In the genomic region with DNA sequence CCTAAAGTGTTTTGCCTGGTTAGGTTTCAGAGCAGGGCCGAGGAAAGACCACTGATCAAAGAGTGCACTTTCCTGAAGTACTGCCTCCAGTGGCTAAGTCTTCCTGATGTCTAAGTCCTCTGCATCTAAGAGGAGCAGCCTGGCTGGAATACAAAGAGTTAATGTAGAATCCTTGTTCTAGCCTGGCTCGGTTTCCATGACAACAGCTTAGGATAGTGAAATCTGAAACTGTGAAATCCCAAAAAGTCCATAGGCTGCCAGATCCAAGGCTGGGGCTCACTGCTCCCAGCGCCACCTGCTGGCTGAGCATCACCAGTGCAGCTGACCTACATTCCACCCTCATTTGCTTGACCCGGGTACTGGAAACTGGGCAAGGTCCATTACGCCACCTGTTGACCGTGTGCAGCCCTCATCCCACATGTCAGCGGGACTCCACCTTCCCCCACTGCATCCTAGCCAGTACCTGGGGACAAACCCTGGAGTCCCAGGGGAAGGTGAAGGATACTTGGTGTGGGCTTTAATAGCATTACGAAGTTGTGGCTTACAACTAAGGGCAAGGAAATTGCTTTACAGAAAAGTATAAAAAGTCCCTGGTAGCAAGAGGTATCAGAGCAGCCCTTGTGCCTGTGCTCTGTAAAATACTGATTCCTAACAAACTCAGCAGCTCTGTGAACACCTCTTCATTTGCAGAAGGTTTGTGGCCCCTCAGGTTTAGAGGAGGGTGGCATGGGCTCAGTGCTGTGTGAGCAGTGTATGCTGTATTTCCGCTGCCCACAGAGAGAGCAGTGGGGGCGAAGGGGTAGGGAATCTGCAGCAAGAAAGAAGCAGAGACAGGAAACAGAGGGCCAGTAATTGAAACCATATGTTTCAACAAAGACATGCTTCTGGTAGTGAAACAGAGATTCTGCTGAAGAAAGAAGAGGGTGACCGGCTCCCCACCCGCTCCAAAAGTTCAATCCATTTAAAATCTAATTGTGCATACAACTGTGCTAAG, we compare ENCODE assay signal across 1 cellular context.
TF ChIP-seq lines count a peak whose summit lies in the region.

No MANE protein-coding gene starts in this region.

TF ChIP-seq in HCT116, 20 proteins besides CTCF, POLR2A, EP300 and RAD21 (continued from another document):
- TF ChIP-seq, protein P1, sequence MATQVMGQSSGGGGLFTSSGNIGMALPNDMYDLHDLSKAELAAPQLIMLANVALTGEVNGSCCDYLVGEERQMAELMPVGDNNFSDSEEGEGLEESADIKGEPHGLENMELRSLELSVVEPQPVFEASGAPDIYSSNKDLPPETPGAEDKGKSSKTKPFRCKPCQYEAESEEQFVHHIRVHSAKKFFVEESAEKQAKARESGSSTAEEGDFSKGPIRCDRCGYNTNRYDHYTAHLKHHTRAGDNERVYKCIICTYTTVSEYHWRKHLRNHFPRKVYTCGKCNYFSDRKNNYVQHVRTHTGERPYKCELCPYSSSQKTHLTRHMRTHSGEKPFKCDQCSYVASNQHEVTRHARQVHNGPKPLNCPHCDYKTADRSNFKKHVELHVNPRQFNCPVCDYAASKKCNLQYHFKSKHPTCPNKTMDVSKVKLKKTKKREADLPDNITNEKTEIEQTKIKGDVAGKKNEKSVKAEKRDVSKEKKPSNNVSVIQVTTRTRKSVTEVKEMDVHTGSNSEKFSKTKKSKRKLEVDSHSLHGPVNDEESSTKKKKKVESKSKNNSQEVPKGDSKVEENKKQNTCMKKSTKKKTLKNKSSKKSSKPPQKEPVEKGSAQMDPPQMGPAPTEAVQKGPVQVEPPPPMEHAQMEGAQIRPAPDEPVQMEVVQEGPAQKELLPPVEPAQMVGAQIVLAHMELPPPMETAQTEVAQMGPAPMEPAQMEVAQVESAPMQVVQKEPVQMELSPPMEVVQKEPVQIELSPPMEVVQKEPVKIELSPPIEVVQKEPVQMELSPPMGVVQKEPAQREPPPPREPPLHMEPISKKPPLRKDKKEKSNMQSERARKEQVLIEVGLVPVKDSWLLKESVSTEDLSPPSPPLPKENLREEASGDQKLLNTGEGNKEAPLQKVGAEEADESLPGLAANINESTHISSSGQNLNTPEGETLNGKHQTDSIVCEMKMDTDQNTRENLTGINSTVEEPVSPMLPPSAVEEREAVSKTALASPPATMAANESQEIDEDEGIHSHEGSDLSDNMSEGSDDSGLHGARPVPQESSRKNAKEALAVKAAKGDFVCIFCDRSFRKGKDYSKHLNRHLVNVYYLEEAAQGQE (IDR thresholded peaks at IDR 0.05; ENCODE audit: low read depth): no peak
- TF ChIP-seq EZH2 (IDR thresholded peaks at IDR 0.05): no peak
- TF ChIP-seq CBX3 (IDR thresholded peaks at IDR 0.05; ENCODE audit: low read depth): peak; percentile 81
- peak; percentile 40 for TF ChIP-seq YY1 (IDR thresholded peaks at IDR 0.05; ENCODE audit: extremely low read depth, insufficient replicate concordance, low read depth, low read length)
- TF ChIP-seq JUND (IDR thresholded peaks at IDR 0.05): no peak
- TF ChIP-seq ELF1 (IDR thresholded peaks at IDR 0.05; ENCODE audit: borderline replicate concordance, low read depth): no peak
- no peak for TF ChIP-seq EGR1 (IDR thresholded peaks at IDR 0.05; ENCODE audit: low read depth)
- TF ChIP-seq, protein P2, sequence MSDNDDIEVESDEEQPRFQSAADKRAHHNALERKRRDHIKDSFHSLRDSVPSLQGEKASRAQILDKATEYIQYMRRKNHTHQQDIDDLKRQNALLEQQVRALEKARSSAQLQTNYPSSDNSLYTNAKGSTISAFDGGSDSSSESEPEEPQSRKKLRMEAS (IDR thresholded peaks at IDR 0.05): peak; percentile 48; the same call in 1 of the 2 replicates
- TF ChIP-seq POLR2AphosphoS5 (IDR thresholded peaks at IDR 0.05; ENCODE audit: low read depth, low read length): peak; percentile 23; the same call in 1 of the 2 replicates
- TF ChIP-seq, protein P3, sequence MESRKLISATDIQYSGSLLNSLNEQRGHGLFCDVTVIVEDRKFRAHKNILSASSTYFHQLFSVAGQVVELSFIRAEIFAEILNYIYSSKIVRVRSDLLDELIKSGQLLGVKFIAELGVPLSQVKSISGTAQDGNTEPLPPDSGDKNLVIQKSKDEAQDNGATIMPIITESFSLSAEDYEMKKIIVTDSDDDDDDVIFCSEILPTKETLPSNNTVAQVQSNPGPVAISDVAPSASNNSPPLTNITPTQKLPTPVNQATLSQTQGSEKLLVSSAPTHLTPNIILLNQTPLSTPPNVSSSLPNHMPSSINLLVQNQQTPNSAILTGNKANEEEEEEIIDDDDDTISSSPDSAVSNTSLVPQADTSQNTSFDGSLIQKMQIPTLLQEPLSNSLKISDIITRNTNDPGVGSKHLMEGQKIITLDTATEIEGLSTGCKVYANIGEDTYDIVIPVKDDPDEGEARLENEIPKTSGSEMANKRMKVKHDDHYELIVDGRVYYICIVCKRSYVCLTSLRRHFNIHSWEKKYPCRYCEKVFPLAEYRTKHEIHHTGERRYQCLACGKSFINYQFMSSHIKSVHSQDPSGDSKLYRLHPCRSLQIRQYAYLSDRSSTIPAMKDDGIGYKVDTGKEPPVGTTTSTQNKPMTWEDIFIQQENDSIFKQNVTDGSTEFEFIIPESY (IDR thresholded peaks at IDR 0.05; ENCODE audit: extremely low read depth, insufficient replicate concordance, low read length): no peak
- TF ChIP-seq TCF7L2 (IDR thresholded peaks at IDR 0.05; ENCODE audit: borderline replicate concordance, extremely low read depth, insufficient read depth, insufficient read length): no peak
- TF ChIP-seq FOSL1 (IDR thresholded peaks at IDR 0.05; ENCODE audit: low read depth): no peak
- no peak for TF ChIP-seq SRF (IDR thresholded peaks at IDR 0.05; ENCODE audit: low read depth)
